In the genomic region with DNA sequence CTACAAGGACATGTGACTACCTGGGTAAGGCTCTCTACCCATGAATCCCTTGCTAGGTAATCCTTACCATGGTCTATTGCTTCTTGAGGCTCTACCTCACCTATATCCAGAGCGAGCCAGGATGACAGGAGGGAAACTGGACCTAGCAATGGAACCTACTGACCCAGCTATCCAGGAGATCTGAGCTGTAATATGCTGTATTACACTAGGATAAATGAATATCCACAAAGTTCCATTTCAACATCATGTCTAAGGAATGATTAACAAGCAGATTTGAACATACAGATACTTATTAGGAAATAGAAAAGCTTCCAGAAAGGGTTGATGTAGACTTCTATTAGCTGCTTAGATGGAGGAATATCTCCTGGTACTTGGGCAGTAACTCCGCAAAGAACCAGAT, we compare ENCODE assay signal across 15 cellular contexts.
"Had no signal": no experiment of that assay in that cellular context is flagged by ENCODE, and none has a peak within 500 bp of the region (broad histone marks: within the 10 kb centered on the region; RNA-seq: fewer than 3 reads in every experiment).

No MANE protein-coding gene starts in this region.

- H3K27ac Mint-ChIP-seq: activated CD4-positive, alpha-beta T cell treated with anti-CD3 and anti-CD28 coated beads, Interleukin-2, amount 10 ng/mL, durations not matched to agents 24 days and 14 days; endodermal cell; memory B cell; T-helper 2 cell treated with Interferon-gamma antibody and Interleukin-4, amounts not matched to agents 5 μg/mL and 100 μg/mL, for 36 hours had no signal

- H3K9me3 Mint-ChIP-seq: activated CD4-positive, alpha-beta T cell treated with anti-CD3 and anti-CD28 coated beads, Interleukin-2, amount 10 ng/mL, durations not matched to agents 24 days and 14 days; endodermal cell; T-helper 2 cell treated with Interferon-gamma antibody and Interleukin-4, amounts not matched to agents 5 μg/mL and 100 μg/mL, for 36 hours had no signal

- H3K4me1 Mint-ChIP-seq: activated CD4-positive, alpha-beta T cell treated with anti-CD3 and anti-CD28 coated beads, Interleukin-2, amount 10 ng/mL, durations not matched to agents 24 days and 14 days; endodermal cell had no signal

- H3K4me3 ChIP-seq: left ventricle myocardium inferior, psoas muscle had no signal

- ATAC-seq: naive thymus-derived CD8-positive, alpha-beta T cell; psoas muscle; sciatic nerve had no signal

- H3K9me3 ChIP-seq: psoas muscle had no signal

- DNase-seq: activated CD4-positive, alpha-beta T cell treated with anti-CD3 and anti-CD28 coated beads, Interleukin-2, amount 10 ng/mL, durations not matched to agents 24 days and 14 days; activated CD4-positive, CD25-positive, alpha-beta regulatory T cell; activated CD8-positive, alpha-beta memory T cell treated with anti-CD3 and anti-CD28 coated beads for 24 hours; activated naive CD8-positive, alpha-beta T cell treated with anti-CD3 and anti-CD28 coated beads for 36 hours; endodermal cell; erythroblast; islet precursor cell; left ventricle myocardium inferior; naive thymus-derived CD8-positive, alpha-beta T cell; nucleus accumbens; psoas muscle; stimulated activated CD4-positive, alpha-beta T cell treated with anti-CD3 and anti-CD28 coated beads, Interleukin-1b, Interleukin-23, amount 100 ng/mL, for 48 hours had no signal

- H3K27me3 Mint-ChIP-seq: activated CD4-positive, alpha-beta T cell treated with anti-CD3 and anti-CD28 coated beads, Interleukin-2, amount 10 ng/mL, durations not matched to agents 24 days and 14 days; activated naive CD8-positive, alpha-beta T cell treated with anti-CD3 and anti-CD28 coated beads for 36 hours; memory B cell; naive thymus-derived CD8-positive, alpha-beta T cell had no signal

- H3K4me3 Mint-ChIP-seq: activated CD4-positive, alpha-beta T cell treated with anti-CD3 and anti-CD28 coated beads, Interleukin-2, amount 10 ng/mL, durations not matched to agents 24 days and 14 days; activated naive CD8-positive, alpha-beta T cell treated with anti-CD3 and anti-CD28 coated beads for 36 hours; endodermal cell; memory B cell; T-helper 2 cell treated with Interferon-gamma antibody and Interleukin-4, amounts not matched to agents 5 μg/mL and 100 μg/mL, for 36 hours had no signal

- H3K27ac ChIP-seq: left ventricle myocardium inferior, psoas muscle had no signal
